ENCODE assay signal across 8 cellular contexts in the genomic region with DNA sequence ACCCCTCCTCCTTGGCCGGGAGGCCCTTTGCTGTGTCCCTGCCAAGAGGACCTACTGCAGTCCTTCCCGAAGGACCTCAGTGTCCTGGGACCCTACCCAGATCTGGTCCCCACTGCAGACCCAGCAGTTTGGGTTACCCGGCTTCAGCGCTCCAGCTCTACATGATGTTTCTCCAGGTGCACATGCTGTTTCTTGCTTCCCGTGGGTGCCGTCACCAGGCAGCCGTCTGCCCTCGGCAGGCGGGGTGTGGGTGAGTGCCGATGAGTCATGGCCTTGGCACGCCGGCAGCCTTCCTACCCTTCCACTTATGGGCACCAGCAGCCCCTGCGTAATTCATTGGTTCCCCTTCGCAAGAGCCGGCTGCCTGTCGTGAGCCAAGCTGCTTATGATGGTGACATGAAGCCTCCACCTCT.
DNase-seq lines count a peak whose midpoint lies in the region; ATAC-seq and TF ChIP-seq lines count a peak whose summit lies in the region.

No MANE protein-coding gene starts in this region.

- no peaks in the 10 kb centered on the region for H3K27me3 ChIP-seq in BLaER1 treated with 17β-estradiol and CSF1 and Interleukin-3, amounts not matched to agents 10 nM and 100 nM

- ATAC-seq in GM18517 (IDR thresholded peaks at IDR 0.05; ENCODE audit: unreplicated experiment), result no peak

- no peaks in the 10 kb centered on the region for H3K9me3 ChIP-seq in BLaER1 treated with 17β-estradiol and CSF1 and Interleukin-3, amounts not matched to agents 10 nM and 100 nM (replicated peaks in 1 of 11)

- no peak overlapping the region for H3K4me3 ChIP-seq in BLaER1 treated with 17β-estradiol and CSF1 and Interleukin-3, amounts not matched to agents 10 nM and 100 nM
- H3K4me3 ChIP-seq in coronary artery, result peak overlapping the region; percentile 40

- H3K4me2 ChIP-seq in BLaER1 treated with 17β-estradiol and CSF1 and Interleukin-3, amounts not matched to agents 10 nM and 100 nM, result peak overlapping the region in 9 of 11 experiments; percentile 2 to 79 (median 67); a peak in 16 of 22 replicates

- no peaks in the 10 kb centered on the region for H3K36me3 Mint-ChIP-seq in neural crest cell (ENCODE audit: low read depth)

- peaks cover 22 to 54% (median 51%) of the 10 kb centered on the region in 10 experiments for H3K4me1 ChIP-seq in BLaER1 treated with 17β-estradiol and CSF1 and Interleukin-3, amounts not matched to agents 10 nM and 100 nM

- peak; percentile 23 for DNase-seq in NCI-H1694 (lab: John Stamatoyannopoulos, UW)
- peak; percentile 96 for DNase-seq in coronary artery (ENCODE audit: low spot score)
- no peak for DNase-seq in neural crest cell (ENCODE audit: low read depth, low spot score)
- DNase-seq in NCI-H1105 treated with DMSO at 0.1 percent for 48 hours (lab: John Stamatoyannopoulos, UW), result no peak
- DNase-seq in Kasumi-1 (lab: John Stamatoyannopoulos, UW), result no peak
- no peak for DNase-seq in NCI-H1417 (lab: John Stamatoyannopoulos, UW)

- no peaks in the 10 kb centered on the region for H3K4me1 Mint-ChIP-seq in neural crest cell

- no peaks in the 10 kb centered on the region for H3K9me3 Mint-ChIP-seq in neural crest cell

- H3K36me3 ChIP-seq in BLaER1 treated with 17β-estradiol and CSF1 and Interleukin-3, amounts not matched to agents 10 nM and 100 nM, result peaks cover 52 to 96% (median 84%) of the 10 kb centered on the region in 11 experiments

- H3K27ac Mint-ChIP-seq in neural crest cell (ENCODE audit: unreplicated experiment), result no peak overlapping the region

- no peak for TF ChIP-seq CTCF in coronary artery (IDR thresholded peaks at IDR 0.05)
- peak; percentile 37 for TF ChIP-seq CTCF in neural crest cell (conservative IDR thresholded peaks at IDR 0.05)

- H4K20me1 ChIP-seq in BLaER1 treated with 17β-estradiol and CSF1 and Interleukin-3, amounts not matched to agents 10 nM and 100 nM, result peaks cover 5 to 95% (median 59%) of the 10 kb centered on the region in 11 experiments; a peak in 20 of 22 replicates

- peak overlapping the region in 5 of 11 experiments; percentile 13 to 52 (median 21); a peak in 4 of 22 replicates for H3K9ac ChIP-seq in BLaER1 treated with 17β-estradiol and CSF1 and Interleukin-3, amounts not matched to agents 10 nM and 100 nM

- H3K4me3 Mint-ChIP-seq in neural crest cell, result no peak overlapping the region

- H3K27ac ChIP-seq in BLaER1 treated with 17β-estradiol and CSF1 and Interleukin-3, amounts not matched to agents 10 nM and 100 nM, result no peak overlapping the region; a peak in 1 of 22 replicates
- peak overlapping the region; percentile 81 to 92 for H3K27ac ChIP-seq in coronary artery

- H3K27me3 Mint-ChIP-seq in neural crest cell (ENCODE audit: low read depth), result no peaks in the 10 kb centered on the region

Comparison
In these comparisons a context has a peak if more than half of its experiments do, and no peak if none do; other contexts are left out.
1. H3K27ac ChIP-seq: peak in coronary artery (2 of 2); none in BLaER1 treated with 17β-estradiol and CSF1 and Interleukin-3, amounts not matched to agents 10 nM and 100 nM (0 of 11).
2. DNase-seq: peak in NCI-H1694 (single experiment) and coronary artery (single experiment); none in neural crest cell (single experiment), NCI-H1105 treated with DMSO at 0.1 percent for 48 hours (single experiment), Kasumi-1 (0 of 2) and NCI-H1417 (0 of 3).